Comparison of ENCODE assay signal across 12 cellular contexts in the genomic region with DNA sequence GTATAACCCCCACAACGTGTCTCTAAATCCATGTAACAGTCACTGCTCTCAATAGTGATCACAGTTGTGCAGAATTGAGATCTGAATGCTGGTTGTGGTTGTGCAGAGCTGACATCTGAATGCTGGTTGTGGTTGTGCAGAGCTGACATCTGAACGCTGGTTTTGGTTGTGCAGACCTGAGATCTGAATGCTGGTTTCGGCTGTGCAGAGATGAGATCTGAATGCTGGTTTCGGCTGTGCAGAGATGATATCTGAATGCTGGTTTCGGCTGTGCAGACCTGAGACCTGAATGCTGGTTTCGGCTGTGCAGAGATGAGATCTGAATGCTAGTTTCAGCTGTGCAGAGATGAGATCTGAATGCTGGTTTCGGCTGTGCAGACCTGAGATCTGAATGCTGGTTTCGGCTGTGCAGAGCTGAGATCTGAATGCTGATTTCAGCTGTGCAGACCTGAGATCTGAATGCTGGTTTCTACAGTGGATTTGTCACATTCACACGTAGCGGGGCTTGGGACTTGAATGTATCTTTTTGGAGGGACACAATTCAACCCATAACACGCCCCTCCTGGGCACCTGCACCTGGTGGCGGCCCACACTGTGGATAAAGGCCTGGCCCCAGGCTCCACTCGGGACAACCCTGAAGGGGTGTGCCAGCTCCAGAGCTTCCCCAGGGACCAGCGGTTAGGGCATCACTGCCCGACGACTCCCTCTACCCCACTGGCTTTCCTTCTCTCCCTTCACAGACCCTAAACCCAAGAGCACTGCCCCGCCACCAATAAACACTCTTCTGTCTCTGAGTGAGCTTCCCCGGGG. TPM values are rescaled to one million over a fixed set of nuclear protein-coding genes. Genes with fewer than 3 reads are reported as not detected.
DNase-seq lines count a peak whose midpoint lies in the region; TF ChIP-seq lines count a peak whose summit lies in the region.
"Had no signal": no experiment of that assay in that cellular context is flagged by ENCODE, and none has a peak within 500 bp of the region (broad histone marks: within the 10 kb centered on the region; RNA-seq: fewer than 3 reads in every experiment).

No MANE protein-coding gene starts in this region.

- peak overlapping the region; percentile 87 for H3K9ac ChIP-seq in OCI-LY3 (ENCODE audit: low read length)

- no peak overlapping the region for H3K4me3 Mint-ChIP-seq in activated naive CD4-positive, alpha-beta T cell treated with anti-CD3 and anti-CD28 coated beads for 36 hours

- DNase-seq in activated naive CD4-positive, alpha-beta T cell treated with Interleukin-2 at 50 U/mL for 16 hours = peak; percentile 66
- no peak for DNase-seq in activated naive CD4-positive, alpha-beta T cell treated with anti-CD3 and anti-CD28 coated beads for 36 hours
- DNase-seq in ecto neural progenitor cell (ENCODE audit: low spot score) (peak; percentile 39), transverse colon (peak; percentile 35), NCI-H2171 treated with DMSO at 0.1 percent for 48 hours (lab: John Stamatoyannopoulos, UW) (no peak), NCI-H82 (lab: John Stamatoyannopoulos, UW) (no peak), NCI-H226 (no peak)
- DNase-seq: EL, stomach had no signal

- H3K4me1 ChIP-seq in OCI-LY3 (ENCODE audit: low read length) (peaks cover 86% of the 10 kb centered on the region), transverse colon (no peaks in the 10 kb centered on the region)
- H3K4me1 ChIP-seq: stomach had no signal

- no peak overlapping the region for H3K27ac Mint-ChIP-seq in activated naive CD4-positive, alpha-beta T cell treated with anti-CD3 and anti-CD28 coated beads for 36 hours

- H3K9me3 ChIP-seq in OCI-LY3 (ENCODE audit: insufficient read depth, low read length) = no peaks in the 10 kb centered on the region
- no peaks in the 10 kb centered on the region for H3K9me3 ChIP-seq in transverse colon
- H3K9me3 ChIP-seq: stomach had no signal

- H3K4me3 ChIP-seq in OCI-LY3 (ENCODE audit: low read length) (peak overlapping the region; percentile 38), transverse colon (no peak overlapping the region)
- H3K4me3 ChIP-seq: smooth muscle cell, stomach had no signal

- H3K9me3 Mint-ChIP-seq in activated naive CD4-positive, alpha-beta T cell treated with anti-CD3 and anti-CD28 coated beads for 36 hours = no peaks in the 10 kb centered on the region
- H3K9me3 Mint-ChIP-seq: immature natural killer cell had no signal

- no peaks in the 10 kb centered on the region for H3K27me3 Mint-ChIP-seq in activated naive CD4-positive, alpha-beta T cell treated with anti-CD3 and anti-CD28 coated beads for 36 hours (ENCODE audit: low read depth)

- H3K4me1 Mint-ChIP-seq in activated naive CD4-positive, alpha-beta T cell treated with anti-CD3 and anti-CD28 coated beads for 36 hours (ENCODE audit: low read depth) = peaks cover 11% of the 10 kb centered on the region
- H3K4me1 Mint-ChIP-seq: immature natural killer cell had no signal

- no peaks in the 10 kb centered on the region for H3K36me3 Mint-ChIP-seq in activated naive CD4-positive, alpha-beta T cell treated with anti-CD3 and anti-CD28 coated beads for 36 hours (ENCODE audit: low read depth)
- H3K36me3 Mint-ChIP-seq: immature natural killer cell had no signal

- H3K27me3 ChIP-seq in OCI-LY3 (ENCODE audit: low read depth, low read length) (no peaks in the 10 kb centered on the region), transverse colon (no peaks in the 10 kb centered on the region)

- H3K27ac ChIP-seq in OCI-LY3 (ENCODE audit: low read length) = peak overlapping the region; percentile 96
- peak overlapping the region in 1 of 4 donors; percentile 30 for H3K27ac ChIP-seq in transverse colon
- H3K27ac ChIP-seq: stomach had no signal

- peaks cover 35% of the 10 kb centered on the region for H3K79me2 ChIP-seq in OCI-LY3 (ENCODE audit: low read length)

- TF ChIP-seq EP300 in transverse colon (IDR thresholded peaks at IDR 0.05; ENCODE audit: low read depth) = no peak

- TF ChIP-seq CTCF in OCI-LY3 (IDR thresholded peaks at IDR 0.05; ENCODE audit: low read depth, low read length) (no peak), transverse colon (IDR thresholded peaks at IDR 0.05) (no peak)

- peak overlapping the region; percentile 56 for H3K4me2 ChIP-seq in OCI-LY3 (ENCODE audit: low read length)
- H3K4me2 ChIP-seq: smooth muscle cell had no signal

- in situ Hi-C loops in transverse colon (cut with MboI; ENCODE audit: low pct_ligation_motif_present in 1 of 4, low pct_unique_long_range_greater_than_20kb in 1 of 4, low sequenced_read_pairs in 3 of 4) = no loop called here

- intact Hi-C loops in activated naive CD4-positive, alpha-beta T cell treated with anti-CD3 and anti-CD28 coated beads for 36 hours (cut with micrococcal nuclease) = no loop called here
- intact Hi-C loops in transverse colon (cut with DNase I; ENCODE audit: low total_unique reads) = no loop called here

- CTCF ChIA-PET in activated naive CD4-positive, alpha-beta T cell treated with anti-CD3 and anti-CD28 coated beads for 36 hours (lab: Charles Lee) = interaction anchor here (0.7 to 2.1 kb wide), 3 partner anchors 20 to 480 kb away, joined by 3 to 5 read pairs (median 3); no protein-coding TSS in a partner anchor

- TF ChIP-seq POLR2A in transverse colon (IDR thresholded peaks at IDR 0.05) = no peak

- H3K36me3 ChIP-seq in OCI-LY3 (replicated peaks; ENCODE audit: low read depth, low read length) (peaks cover 48% of the 10 kb centered on the region), transverse colon (no peaks in the 10 kb centered on the region)
- H3K36me3 ChIP-seq: stomach had no signal

- no peaks in the 10 kb centered on the region for H4K20me1 ChIP-seq in OCI-LY3 (ENCODE audit: insufficient read depth, low read length)

- 62 to 78% methylated on average over 6 to 18 of the region's 18 CpGs for WGBS in transverse colon (ENCODE audit: low coverage in 1 of 2), 2 donors

- no peak overlapping the region for H2AFZ ChIP-seq in OCI-LY3 (ENCODE audit: low read depth, low read length)

RNA-seq across cellular contexts. Expression of gene SLC66A3, which starts 51.1 kb away (rescaled TPM):
- total RNA-seq in activated naive CD4-positive, alpha-beta T cell treated with anti-CD3 and anti-CD28 coated beads for 36 hours = 10 to 100 TPM; 10.1 to 11.0 TPM
- 10 to 100 TPM in 3 of 4 donors, 1 to 10 TPM in 1; 2.2 to 67.3 (median 39.8) TPM for total RNA-seq in transverse colon

Comparison
In these comparisons a context has a peak if more than half of its experiments do, and no peak if none do; other contexts are left out.
1. DNase-seq: peak in activated naive CD4-positive, alpha-beta T cell treated with Interleukin-2 at 50 U/mL for 16 hours (single experiment), ecto neural progenitor cell (single experiment) and transverse colon (single experiment); none in activated naive CD4-positive, alpha-beta T cell treated with anti-CD3 and anti-CD28 coated beads for 36 hours (single experiment), NCI-H2171 treated with DMSO at 0.1 percent for 48 hours (single experiment), NCI-H82 (single experiment) and NCI-H226 (single experiment).